Comparison of ENCODE assay signal across 1 cellular context in genomic region chr2:156394033-156394741, GRCh38.
TF ChIP-seq lines count a peak whose summit lies in the region.

No MANE protein-coding gene starts in this region.

TF ChIP-seq in HEK293, 187 proteins besides CTCF, POLR2A, EP300 and RAD21 (continued from another document):
- TF ChIP-seq PRDM1 (tag by site-specific recombination; IDR thresholded peaks at IDR 0.05) (no peak), ZXDB (tag by site-specific recombination; IDR thresholded peaks at IDR 0.05) (no peak), TSHZ1 (tag by site-specific recombination; IDR thresholded peaks at IDR 0.05; ENCODE audit: borderline replicate concordance) (no peak), ZBTB11 (tag by site-specific recombination; conservative IDR thresholded peaks at IDR 0.05; ENCODE audit: low read depth) (no peak), SP3 (tag by site-specific recombination; IDR thresholded peaks at IDR 0.05) (0 out of 2 replicates have a peak, but pooled peaks have one; percentile 12), ZNF555 (tag by site-specific recombination; conservative IDR thresholded peaks at IDR 0.05) (no peak), ZNF701 (tag by site-specific recombination; IDR thresholded peaks at IDR 0.05) (no peak), HIC1 (tag by site-specific recombination; IDR thresholded peaks at IDR 0.05) (no peak), ZNF37A (tag by site-specific recombination; IDR thresholded peaks at IDR 0.05) (no peak), GLI4 (tag by site-specific recombination; IDR thresholded peaks at IDR 0.05) (no peak), ZBTB49 (tag by site-specific recombination; IDR thresholded peaks at IDR 0.05; ENCODE audit: low read depth) (no peak), ZNF623 (tag by site-specific recombination; IDR thresholded peaks at IDR 0.05) (no peak), ZNF280C (tag by site-specific recombination; IDR thresholded peaks at IDR 0.05) (no peak), REST (tag by site-specific recombination; IDR thresholded peaks at IDR 0.05) (no peak), ZNF48 (tag by site-specific recombination; IDR thresholded peaks at IDR 0.05) (no peak), ZNF362 (tag by site-specific recombination; IDR thresholded peaks at IDR 0.05) (0 out of 2 replicates have a peak, but pooled peaks have one; percentile 27), ZNF426 (tag by site-specific recombination; IDR thresholded peaks at IDR 0.05) (no peak), ZFHX2 (tag by site-specific recombination; conservative IDR thresholded peaks at IDR 0.05) (no peak), ZBTB8A (tag by site-specific recombination; IDR thresholded peaks at IDR 0.05) (no peak)
